12 cellular contexts compared by ENCODE assay signal in genomic region chr3:33791477-33792166, GRCh38. TPM values are rescaled to one million over a fixed set of nuclear protein-coding genes. Genes with fewer than 3 reads are reported as not detected.
DNase-seq lines count a peak whose midpoint lies in the region; ATAC-seq and TF ChIP-seq lines count a peak whose summit lies in the region.
"Had no signal": no experiment of that assay in that cellular context is flagged by ENCODE, and none has a peak within 500 bp of the region (broad histone marks: within the 10 kb centered on the region; RNA-seq: fewer than 3 reads in every experiment).

No MANE protein-coding gene starts in this region.

- H3K27me3 ChIP-seq in A673 (replicated peaks; ENCODE audit: insufficient read depth, low read depth, low read length, poor library complexity) (no peaks in the 10 kb centered on the region), H7 (ENCODE audit: control insufficient read depth, insufficient read depth, low read length) (no peaks in the 10 kb centered on the region)

- peaks cover 6% of the 10 kb centered on the region for H3K4me1 ChIP-seq in A673 (ENCODE audit: insufficient read depth, low read length, poor library complexity, severe bottlenecking)

- H3K27me3 Mint-ChIP-seq in activated CD8-positive, alpha-beta T cell treated with anti-CD3 and anti-CD28 coated beads for 36 hours, result peaks cover 3% of the 10 kb centered on the region
- peaks cover 10 to 26% of the 10 kb centered on the region in 2 donors for H3K27me3 Mint-ChIP-seq in natural killer cell treated with Interleukin-12 subunit alpha and Interleukin-12 subunit beta and Interleukin-15 and Interleukin-18, amount 100 ng/mL, for 72 hours

- H3K9me3 ChIP-seq in A673 (ENCODE audit: low read depth, low read length, poor library complexity, severe bottlenecking), result no peaks in the 10 kb centered on the region

- CTCF ChIA-PET in activated CD8-positive, alpha-beta T cell treated with anti-CD3 and anti-CD28 coated beads for 36 hours (lab: Charles Lee), result no interaction called here
- CTCF ChIA-PET in A673 (lab: Charles Lee), result no interaction called here

- peaks cover 4% of the 10 kb centered on the region for H3K4me1 Mint-ChIP-seq in activated CD8-positive, alpha-beta T cell treated with anti-CD3 and anti-CD28 coated beads for 36 hours (ENCODE audit: low read depth)
- peaks cover 5 to 13% of the 10 kb centered on the region in 2 donors for H3K4me1 Mint-ChIP-seq in natural killer cell treated with Interleukin-12 subunit alpha and Interleukin-12 subunit beta and Interleukin-15 and Interleukin-18, amount 100 ng/mL, for 72 hours (ENCODE audit: low read depth in 2 of 2)

- DNase-seq in KG1 (lab: John Stamatoyannopoulos, UW) (peak; percentile 37), A673 (ENCODE audit: low spot score) (no peak), H7 (no peak)
- peak; percentile 45 for DNase-seq in activated CD8-positive, alpha-beta T cell treated with anti-CD3 and anti-CD28 coated beads for 36 hours
- DNase-seq in natural killer cell treated with Interleukin-12 subunit alpha and Interleukin-12 subunit beta and Interleukin-15 and Interleukin-18, amount 100 ng/mL, for 72 hours (ENCODE audit: low spot score), result peak; percentile 68
- DNase-seq: activated CD8-positive, alpha-beta memory T cell treated with anti-CD3 and anti-CD28 coated beads for 24 hours; effector CD4-positive, alpha-beta T cell; midbrain; NCI-H2227 treated with DMSO at 0.1 percent for 48 hours had no signal

- H3K36me3 ChIP-seq in A673 (ENCODE audit: insufficient read depth, low read length, poor library complexity, severe bottlenecking), result no peaks in the 10 kb centered on the region
- no peaks in the 10 kb centered on the region for H3K36me3 ChIP-seq in H7 (replicated peaks; ENCODE audit: control insufficient read depth, insufficient read depth, low read length)

- H3K4me3 Mint-ChIP-seq in activated CD8-positive, alpha-beta T cell treated with anti-CD3 and anti-CD28 coated beads for 36 hours, result no peak overlapping the region
- H3K4me3 Mint-ChIP-seq in natural killer cell treated with Interleukin-12 subunit alpha and Interleukin-12 subunit beta and Interleukin-15 and Interleukin-18, amount 100 ng/mL, for 72 hours, result peak overlapping the region; percentile 38

- ATAC-seq in GM18511 (IDR thresholded peaks at IDR 0.05; ENCODE audit: unreplicated experiment), result peak; percentile 46
- ATAC-seq in activated CD8-positive, alpha-beta T cell treated with anti-CD3 and anti-CD28 coated beads for 36 hours, result peak; percentile 79
- peak; percentile 91 to 93 for ATAC-seq in natural killer cell treated with Interleukin-12 subunit alpha and Interleukin-12 subunit beta and Interleukin-15 and Interleukin-18, amount 100 ng/mL, for 72 hours
- no peak for ATAC-seq in HG03108 (IDR thresholded peaks at IDR 0.05; ENCODE audit: unreplicated experiment)
- no peak for ATAC-seq in HG02571 (IDR thresholded peaks at IDR 0.05; ENCODE audit: unreplicated experiment)

- intact Hi-C loops in activated CD8-positive, alpha-beta T cell treated with anti-CD3 and anti-CD28 coated beads for 36 hours (cut with micrococcal nuclease), result no loop called here
- intact Hi-C loops in A673 (cut with micrococcal nuclease; ENCODE audit: unreplicated experiment), result no loop called here

- no peak for TF ChIP-seq CTCF in activated CD8-positive, alpha-beta T cell treated with anti-CD3 and anti-CD28 coated beads for 36 hours (IDR thresholded peaks at IDR 0.05)
- TF ChIP-seq CTCF in A673 (conservative IDR thresholded peaks at IDR 0.05; ENCODE audit: low read depth, low read length), result no peak

- no peak overlapping the region for H3K27ac Mint-ChIP-seq in activated CD8-positive, alpha-beta T cell treated with anti-CD3 and anti-CD28 coated beads for 36 hours
- peak overlapping the region; percentile 17 to 22 for H3K27ac Mint-ChIP-seq in natural killer cell treated with Interleukin-12 subunit alpha and Interleukin-12 subunit beta and Interleukin-15 and Interleukin-18, amount 100 ng/mL, for 72 hours

- POLR2A ChIA-PET in activated CD8-positive, alpha-beta T cell treated with anti-CD3 and anti-CD28 coated beads for 36 hours (lab: Charles Lee), result no interaction called here
- POLR2A ChIA-PET in A673 (lab: Charles Lee; ENCODE audit: low non-redundant PET), result no interaction called here

- H3K36me3 Mint-ChIP-seq in activated CD8-positive, alpha-beta T cell treated with anti-CD3 and anti-CD28 coated beads for 36 hours (ENCODE audit: low read depth), result no peaks in the 10 kb centered on the region
- H3K36me3 Mint-ChIP-seq in natural killer cell treated with Interleukin-12 subunit alpha and Interleukin-12 subunit beta and Interleukin-15 and Interleukin-18, amount 100 ng/mL, for 72 hours, result no peaks in the 10 kb centered on the region

- no TSS peak for BruUV-seq in A673 (replicated peaks; lab: Mats Ljungman, UMichigan)

- H3K27ac ChIP-seq in A673 (ENCODE audit: low read depth, low read length, poor library complexity, severe bottlenecking), result no peak overlapping the region

- H3K4me3 ChIP-seq in A673 (ENCODE audit: low read depth, low read length, poor library complexity, severe bottlenecking) (no peak overlapping the region), H7 (ENCODE audit: insufficient read depth, low read depth, low read length) (no peak overlapping the region)

- H3K9me3 Mint-ChIP-seq in activated CD8-positive, alpha-beta T cell treated with anti-CD3 and anti-CD28 coated beads for 36 hours, result no peaks in the 10 kb centered on the region
- no peaks in the 10 kb centered on the region for H3K9me3 Mint-ChIP-seq in natural killer cell treated with Interleukin-12 subunit alpha and Interleukin-12 subunit beta and Interleukin-15 and Interleukin-18, amount 100 ng/mL, for 72 hours

RNA-seq across cellular contexts. Expression of gene PDCD6IP, which starts 6.8 kb away (rescaled TPM):
- total RNA-seq in activated CD8-positive, alpha-beta T cell treated with anti-CD3 and anti-CD28 coated beads for 36 hours, result 100 to 1,000 TPM; 139 to 146 TPM
- total RNA-seq in natural killer cell treated with Interleukin-12 subunit alpha and Interleukin-12 subunit beta and Interleukin-15 and Interleukin-18, amount 100 ng/mL, for 72 hours, result 100 to 1,000 TPM; 180 to 197 TPM
- total RNA-seq in A673 (2021), result 213 and 230 TPM in 2 replicates
- total RNA-seq in H7 (2014; rRNA removed; shearing (Covaris generic)), result 74.4 and 84.6 TPM in 2 replicates

Comparison
In these comparisons a context has a peak if more than half of its experiments do, and no peak if none do; other contexts are left out.
1. ATAC-seq: peak in GM18511 (single experiment), activated CD8-positive, alpha-beta T cell treated with anti-CD3 and anti-CD28 coated beads for 36 hours (single experiment) and natural killer cell treated with Interleukin-12 subunit alpha and Interleukin-12 subunit beta and Interleukin-15 and Interleukin-18, amount 100 ng/mL, for 72 hours (2 of 2); none in HG03108 (single experiment) and HG02571 (single experiment).
2. DNase-seq: peak in KG1 (single experiment), activated CD8-positive, alpha-beta T cell treated with anti-CD3 and anti-CD28 coated beads for 36 hours (single experiment) and natural killer cell treated with Interleukin-12 subunit alpha and Interleukin-12 subunit beta and Interleukin-15 and Interleukin-18, amount 100 ng/mL, for 72 hours (single experiment); none in A673 (single experiment) and H7 (single experiment).